Comparison of ENCODE assay signal across 8 cellular contexts in the genomic region with DNA sequence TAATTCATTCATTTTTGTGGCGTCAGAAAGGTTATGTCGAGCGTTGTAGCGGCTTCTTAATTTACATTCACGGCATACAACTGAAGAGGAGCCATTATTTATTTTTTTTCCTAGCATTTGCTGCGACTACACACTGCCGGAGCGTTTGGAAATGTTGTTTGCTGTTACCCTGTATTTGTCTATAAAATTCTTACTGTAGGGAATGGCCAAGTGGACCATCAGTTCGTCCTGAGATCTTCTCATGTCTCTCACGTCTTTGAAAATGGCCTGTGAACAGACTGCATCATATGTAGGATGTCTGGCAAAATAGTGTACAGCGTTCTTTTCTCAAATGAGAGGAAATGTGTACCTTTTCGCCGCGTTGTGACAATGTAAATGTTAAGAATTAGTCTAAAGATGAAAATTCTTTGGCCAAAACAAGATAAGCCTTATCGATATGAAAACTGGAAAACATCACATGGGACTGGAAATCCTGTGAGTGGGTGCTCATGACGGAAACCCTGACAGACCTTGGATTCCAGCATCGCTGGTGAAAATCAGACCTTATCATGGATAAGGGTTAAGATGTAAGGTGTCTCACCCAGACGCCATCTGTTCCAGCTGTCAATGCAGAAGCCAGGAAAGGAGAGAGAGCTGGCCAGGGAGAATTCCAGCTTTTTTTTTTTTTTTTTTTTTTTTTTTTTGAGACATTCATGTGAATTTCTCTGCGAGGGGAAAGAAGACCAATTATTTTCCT. TPM values are rescaled to one million over a fixed set of nuclear protein-coding genes. Genes with fewer than 3 reads are reported as not detected.
A peak's percentile ranks its signal among the peaks of the same experiment; 100 is the strongest.
DNase-seq lines count a peak whose midpoint lies in the region; ATAC-seq, FAIRE-seq and TF ChIP-seq lines count a peak whose summit lies in the region.

No MANE protein-coding gene starts in this region.

- peaks cover 9% of the 10 kb centered on the region for H3K4me1 ChIP-seq in NT2/D1 (ENCODE audit: insufficient read depth, insufficient read length)
- peaks cover 3 to 13% (median 8%) of the 10 kb centered on the region in 4 experiments for H3K4me1 ChIP-seq in H1 (replicated peaks in 1 of 4; ENCODE audit: control insufficient read depth in 3 of 4, insufficient read depth in 4 of 4, low read length in 3 of 4)

- H2BK12ac ChIP-seq in H1 (ENCODE audit: low read depth, low read length): no peak overlapping the region

- DNase-seq in NT2/D1 (ENCODE audit: low read depth, low spot score): no peak
- no peak for DNase-seq in H1 (ENCODE audit: low read depth in 1 of 2, low spot score in 2 of 2)
- DNase-seq in osteocyte (ENCODE audit: extremely low spot score, unreplicated experiment): no peak
- DNase-seq in GM19240 (ENCODE audit: insufficient read length, low spot score): no peak
- DNase-seq in frontal cortex (ENCODE audit: low spot score in 2 of 2): no peak

- no peak overlapping the region for H2BK15ac ChIP-seq in H1 (ENCODE audit: low read length)

- H3K36me3 ChIP-seq in NT2/D1 (ENCODE audit: insufficient read depth, insufficient read length, low read length) (peaks cover 4% of the 10 kb centered on the region), H1 (ENCODE audit: control insufficient read depth in 2 of 4, insufficient read depth in 4 of 4, low read length in 3 of 4) (no peaks in the 10 kb centered on the region; a peak in 1 of 8 replicates)

- H3K27ac ChIP-seq in H1 (ENCODE audit: low read depth, low read length): no peak overlapping the region

- H3K9ac ChIP-seq in NT2/D1 (ENCODE audit: insufficient read length, low read depth): peak overlapping the region; percentile 81
- H3K9ac ChIP-seq in H1 (replicated peaks in 1 of 4; ENCODE audit: extremely low read depth in 1 of 4, low read depth in 3 of 4, low read length in 3 of 4): peak overlapping the region in 2 of 4 experiments; percentile 40 to 59; a peak in 2 of 7 replicates

- peaks cover 0 to 33% of the 10 kb centered on the region in 2 experiments; a peak in 2 of 4 replicates for H3K79me2 ChIP-seq in H1 (ENCODE audit: control insufficient read depth in 1 of 2, insufficient read depth in 2 of 2, low read length in 2 of 2)

- H3K23me2 ChIP-seq in H1 (ENCODE audit: low read depth, low read length): peaks cover 7% of the 10 kb centered on the region; the same call in 1 of the 2 replicates

- no peak overlapping the region for H2AFZ ChIP-seq in H1 (ENCODE audit: low read length)

- no peaks in the 10 kb centered on the region for H3K79me1 ChIP-seq in H1 (ENCODE audit: low read depth, low read length)

- 60% methylated on average over 19 of the region's 19 CpGs; no CpG with 5 or more reads in 1 of the 2 experiments for WGBS in H1 (ENCODE audit: extremely low coverage in 1 of 2, insufficient coverage in 1 of 2, insufficient read length in 1 of 2, insufficient replicate concordance in 2 of 2, low coverage in 1 of 2, low lambda C conversion rate in 2 of 2, missing lambda C conversion rate in 1 of 2), 2 experiments

- peak overlapping the region; percentile 86 to 87 for H3K4me2 ChIP-seq in H1 (ENCODE audit: insufficient read depth in 1 of 2, low read depth in 2 of 2, low read length in 2 of 2)

- no peaks in the 10 kb centered on the region for H3K9me3 Mint-ChIP-seq in osteocyte (ENCODE audit: unreplicated experiment)

- ATAC-seq in GM21423 (IDR thresholded peaks at IDR 0.05; ENCODE audit: unreplicated experiment): no peak
- ATAC-seq in GM18873 (IDR thresholded peaks at IDR 0.05; ENCODE audit: low FRiP score, unreplicated experiment): no peak

- FAIRE-seq in H1 (lab: Jason Lieb, UNC) (no peak), frontal cortex (lab: Jason Lieb, UNC) (no peak)

- POLR2A ChIA-PET in H1 (lab: Charles Lee; ENCODE audit: partially characterized antibody): interaction anchor here (0.6 to 1.4 kb wide), 2 partner anchors 85 to 90 kb away, joined by 3 to 4 read pairs; no protein-coding TSS in a partner anchor

- no peak overlapping the region for H2BK5ac ChIP-seq in H1 (ENCODE audit: low read depth, low read length)

- TF ChIP-seq POLR2A in H1 (IDR thresholded peaks at IDR 0.05; ENCODE audit: control extremely low read depth in 1 of 2, low read depth in 2 of 2, low read length in 2 of 2): no peak

- no peak overlapping the region for H4K91ac ChIP-seq in H1 (replicated peaks; ENCODE audit: insufficient read length, low read length)

- no peak for TF ChIP-seq RAD21 in H1 (IDR thresholded peaks at IDR 0.05 in 1 of 2, conservative IDR thresholded peaks at IDR 0.05 in 1 of 2; ENCODE audit: low read depth in 2 of 2, low read length in 2 of 2)

- H3K27me3 ChIP-seq in NT2/D1 (ENCODE audit: insufficient read depth, insufficient read length) (peaks cover 9% of the 10 kb centered on the region), H1 (replicated peaks in 1 of 4; ENCODE audit: control insufficient read depth in 3 of 4, extremely low read depth in 1 of 4, insufficient read depth in 3 of 4, low read length in 3 of 4) (peaks cover 0 to 10% (median 8%) of the 10 kb centered on the region in 4 experiments; a peak in 5 of 7 replicates)

- H4K5ac ChIP-seq in H1 (ENCODE audit: insufficient read length, low read depth, low read length): no peak overlapping the region

- H3K27ac Mint-ChIP-seq in osteocyte (ENCODE audit: unreplicated experiment): peak overlapping the region; percentile 65

- no peak for TF ChIP-seq EP300 in H1 (IDR thresholded peaks at IDR 0.05; ENCODE audit: borderline replicate concordance in 1 of 2, low read depth in 2 of 2, low read length in 2 of 2)

- H3K18ac ChIP-seq in H1 (ENCODE audit: extremely low read depth, low read length): no peak overlapping the region

- H3K27me3 Mint-ChIP-seq in osteocyte (ENCODE audit: unreplicated experiment): no peaks in the 10 kb centered on the region

- no peak overlapping the region for H2AK5ac ChIP-seq in H1 (ENCODE audit: low read depth, low read length)

- peaks cover 0 to 1% of the 10 kb centered on the region in 2 experiments for H4K20me1 ChIP-seq in H1 (replicated peaks in 1 of 2; ENCODE audit: control insufficient read depth in 1 of 2, insufficient read depth in 2 of 2, low read length in 2 of 2)

- no peaks in the 10 kb centered on the region for H3K36me3 Mint-ChIP-seq in osteocyte (ENCODE audit: unreplicated experiment)

- H3K4me1 Mint-ChIP-seq in osteocyte (ENCODE audit: unreplicated experiment): peaks cover 24% of the 10 kb centered on the region

- no peak overlapping the region for H4K8ac ChIP-seq in H1 (ENCODE audit: extremely low read depth, insufficient read depth, low read length)

- peak overlapping the region; percentile 75 for H3K4me3 Mint-ChIP-seq in osteocyte (ENCODE audit: unreplicated experiment)

- H3K4ac ChIP-seq in H1 (replicated peaks; ENCODE audit: insufficient read length, low read depth, low read length): no peak overlapping the region

- no peak overlapping the region for H3K56ac ChIP-seq in H1 (replicated peaks; ENCODE audit: insufficient read length, low read depth, low read length)

- CTCF ChIA-PET in H1 (lab: Charles Lee; ENCODE audit: partially characterized antibody): interaction anchor here (0.6 kb wide), 2 partner anchors 85 to 170 kb away, joined by 3 to 4 read pairs; no protein-coding TSS in a partner anchor

- H2BK20ac ChIP-seq in H1 (ENCODE audit: low read length): no peak overlapping the region

- TF ChIP-seq CTCF in H1 (IDR thresholded peaks at IDR 0.05; ENCODE audit: control extremely low read depth in 1 of 3, insufficient read depth in 1 of 3, low read depth in 1 of 3, low read length in 3 of 3) (no peak), osteocyte (IDR thresholded peaks at IDR 0.05) (no peak)

- no peak overlapping the region for H2BK120ac ChIP-seq in H1 (replicated peaks; ENCODE audit: low read depth, low read length)

- H3K14ac ChIP-seq in H1 (ENCODE audit: insufficient read length): no peak overlapping the region

- peak overlapping the region; percentile 98 for H3K4me3 ChIP-seq in GM08714 (ENCODE audit: low read length)
- H3K4me3 ChIP-seq in NT2/D1 (ENCODE audit: insufficient read length, low read depth): peak overlapping the region; percentile 53
- peak overlapping the region; percentile 39 to 88 (median 58) for H3K4me3 ChIP-seq in H1 (ENCODE audit: extremely low read depth in 1 of 4, insufficient read depth in 2 of 4, low read depth in 3 of 4, low read length in 4 of 4)

- no peak overlapping the region for H3K23ac ChIP-seq in H1 (ENCODE audit: insufficient read length)

- H3K9me3 ChIP-seq in NT2/D1 (ENCODE audit: insufficient read depth, low read length): no peaks in the 10 kb centered on the region
- no peaks in the 10 kb centered on the region for H3K9me3 ChIP-seq in H1 (ENCODE audit: insufficient read depth in 2 of 2, low read depth in 1 of 2, low read length in 1 of 2)

TF ChIP-seq in H1, 55 proteins besides CTCF, POLR2A, EP300 and RAD21:
- TF ChIP-seq SIX5 (IDR thresholded peaks at IDR 0.05; ENCODE audit: low read depth, low read length): no peak
- peak; percentile 4 for TF ChIP-seq EZH2 (IDR thresholded peaks at IDR 0.05; ENCODE audit: low read depth, low read length, severe bottlenecking)

RNA-seq across cellular contexts. Expression of gene TRAF3, which starts 1.5 kb away (rescaled TPM):
- 10.0 and 12.1 TPM in 2 replicates for total RNA-seq in H1 (2021; fragmentation: NEBNext Ultra II Directional; extraction: Animal tissue kit (Norgen Biotek cat#: 25700))
- polyA plus RNA-seq in H1 (2011; rRNA removed): 5.8 and 6.5 TPM in 2 replicates
- 6.7 TPM for polyA plus RNA-seq in H1 (2011; cell fraction: cytosol; rRNA removed)
- 11.0 TPM for polyA plus RNA-seq in H1 (2011; cell fraction: nucleus; rRNA removed)
- polyA plus RNA-seq in H1 (2012, experiment 1 of 2): 6.8 to 8.1 TPM (median 7.6 TPM) in 4 replicates
- polyA plus RNA-seq in H1 (2012, experiment 2 of 2): 3.8 TPM
- polyA plus RNA-seq in H1 (2013, experiment 1 of 2): 4.9 TPM
- polyA plus RNA-seq in H1 (2013, experiment 2 of 2): 5.2 TPM
- 14.0 and 19.4 TPM in 2 replicates for polyA minus RNA-seq in H1 (2011; rRNA and poly(A)+ RNA removed)
- 4.9 TPM for polyA minus RNA-seq in H1 (2011; cell fraction: cytosol; rRNA and poly(A)+ RNA removed)
- 10.2 TPM for polyA minus RNA-seq in H1 (2011; cell fraction: nucleus; rRNA and poly(A)+ RNA removed)
- total RNA-seq in osteocyte (15.9 and 18.8 TPM in 2 replicates), frontal cortex (15.1 TPM)
